ENCODE assay signal across 1 cellular context in the genomic region with DNA sequence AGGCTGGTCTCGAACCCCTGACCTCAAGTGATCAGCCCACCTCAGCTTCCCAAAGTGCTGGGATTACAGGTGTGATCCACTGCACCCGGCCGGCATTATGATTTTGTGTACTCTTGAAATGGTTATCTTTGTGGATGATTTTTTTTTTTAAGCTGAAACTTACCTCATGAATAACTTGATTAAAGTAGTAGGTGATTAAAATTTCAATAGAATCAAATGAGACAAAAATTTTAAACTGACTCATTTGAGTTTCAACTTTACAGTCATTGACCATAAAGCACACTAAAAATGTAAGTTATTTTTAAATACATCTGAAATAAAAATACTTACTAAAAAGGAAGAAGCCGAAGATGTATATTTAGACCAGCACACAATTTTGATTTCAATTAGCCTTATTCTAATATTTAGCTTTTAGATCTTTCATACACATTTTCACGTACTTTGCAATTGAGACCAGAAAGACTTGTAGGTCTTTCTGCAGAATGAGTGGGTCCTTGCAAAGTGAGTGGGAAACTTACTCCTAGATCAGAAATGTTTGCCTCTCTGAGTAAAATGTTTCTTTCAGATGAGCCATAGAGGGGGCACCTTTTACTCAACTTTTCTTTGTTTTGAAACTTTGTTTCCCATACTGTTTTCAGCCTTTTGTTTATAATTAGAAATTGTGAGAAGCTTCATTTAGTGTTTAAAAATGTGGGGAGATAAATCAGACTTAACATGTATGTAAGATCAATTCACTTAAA.
TF ChIP-seq lines count a peak whose summit lies in the region.

No MANE protein-coding gene starts in this region.

TF ChIP-seq in endothelial cell of umbilical vein, 7 proteins besides CTCF, POLR2A, EP300 and RAD21:
- no peak for TF ChIP-seq EZH2 (IDR thresholded peaks at IDR 0.05; ENCODE audit: borderline replicate concordance, low read depth, low read length, severe bottlenecking)
- TF ChIP-seq JUN (IDR thresholded peaks at IDR 0.05; ENCODE audit: borderline replicate concordance, insufficient read depth, insufficient read length, low read depth) = no peak
- TF ChIP-seq GATA2 (IDR thresholded peaks at IDR 0.05; ENCODE audit: insufficient read depth, insufficient read length, low read depth, low read length) = no peak
- no peak for TF ChIP-seq FOS (IDR thresholded peaks at IDR 0.05; ENCODE audit: borderline replicate concordance, insufficient read depth, low read length)
- TF ChIP-seq POLR2AphosphoS5 (IDR thresholded peaks at IDR 0.05; ENCODE audit: insufficient read depth, low read depth, low read length) = no peak
- TF ChIP-seq, protein P1, sequence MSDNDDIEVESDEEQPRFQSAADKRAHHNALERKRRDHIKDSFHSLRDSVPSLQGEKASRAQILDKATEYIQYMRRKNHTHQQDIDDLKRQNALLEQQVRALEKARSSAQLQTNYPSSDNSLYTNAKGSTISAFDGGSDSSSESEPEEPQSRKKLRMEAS (IDR thresholded peaks at IDR 0.05; ENCODE audit: insufficient read depth, insufficient read length) = no peak
- no peak for TF ChIP-seq MYC (IDR thresholded peaks at IDR 0.05; ENCODE audit: low read depth, low read length)
